In genomic region chr13:81874253-81874652, GRCh38 we compare ENCODE assay signal across 1 cellular context.
TF ChIP-seq lines count a peak whose summit lies in the region.

No MANE protein-coding gene starts in this region.

TF ChIP-seq in HepG2, 621 proteins besides CTCF, POLR2A, EP300 and RAD21 (continued from another document):
- TF ChIP-seq FOXP4 (CRISPR knock-in tag; IDR thresholded peaks at IDR 0.05) (peak; percentile 88), HMG20B (CRISPR knock-in tag; conservative IDR thresholded peaks at IDR 0.05) (0 out of 2 replicates have a peak, but pooled peaks have one; percentile 84), ZNF607 (CRISPR knock-in tag; IDR thresholded peaks at IDR 0.05; ENCODE audit: borderline replicate concordance) (no peak), RCOR2 (CRISPR knock-in tag; IDR thresholded peaks at IDR 0.05) (no peak), ZNF253 (CRISPR knock-in tag; IDR thresholded peaks at IDR 0.05; ENCODE audit: borderline replicate concordance) (no peak), SMYD3 (CRISPR knock-in tag; IDR thresholded peaks at IDR 0.05) (peak; percentile 86), ZNF713 (CRISPR knock-in tag; IDR thresholded peaks at IDR 0.05) (no peak), ATF4 (CRISPR knock-in tag; IDR thresholded peaks at IDR 0.05) (0 out of 4 replicates have a peak, but pooled peaks of 1 of the 2 experiments have one; percentile 51), NCOR1 (IDR thresholded peaks at IDR 0.05; ENCODE audit: borderline replicate concordance, low read length) (peak; percentile 90), ZNF362 (CRISPR knock-in tag; IDR thresholded peaks at IDR 0.05; ENCODE audit: borderline replicate concordance) (peak; percentile 63; the same call in 1 of the 2 replicates), HMGXB3 (CRISPR knock-in tag; IDR thresholded peaks at IDR 0.05; ENCODE audit: borderline replicate concordance) (no peak), HMG20A (CRISPR knock-in tag; IDR thresholded peaks at IDR 0.05; ENCODE audit: borderline replicate concordance) (peak; percentile 97), ZBTB25 (CRISPR knock-in tag; IDR thresholded peaks at IDR 0.05) (peak; percentile 54; the same call in 1 of the 2 replicates), BCL6 (CRISPR knock-in tag; IDR thresholded peaks at IDR 0.05) (peak; percentile 88), MAX (IDR thresholded peaks at IDR 0.05) (peak; percentile 20; the same call in 1 of the 2 replicates), GATA4 (IDR thresholded peaks at IDR 0.05; ENCODE audit: borderline replicate concordance, low read depth) (peak; percentile 61; the same call in 1 of the 2 replicates), TARDBP (CRISPR knock-in tag; IDR thresholded peaks at IDR 0.05) (peak; percentile 78), TCF7L2 (IDR thresholded peaks at IDR 0.05; ENCODE audit: low read depth, low read length) (peak; percentile 40; the same call in 1 of the 2 replicates), TBL1XR1 (IDR thresholded peaks at IDR 0.05; ENCODE audit: borderline replicate concordance, low read length, partially characterized antibody) (peak; percentile 92), KLF16 (CRISPR knock-in tag; IDR thresholded peaks at IDR 0.05) (0 out of 4 replicates have a peak, but pooled peaks of 1 of the 2 experiments have one; percentile 27), AHDC1 (CRISPR knock-in tag; IDR thresholded peaks at IDR 0.05; ENCODE audit: borderline replicate concordance) (peak; percentile 51; the same call in 1 of the 2 replicates), CSRNP1 (CRISPR knock-in tag; IDR thresholded peaks at IDR 0.05) (no peak), SIX1 (CRISPR knock-in tag; IDR thresholded peaks at IDR 0.05; ENCODE audit: borderline replicate concordance) (peak; percentile 76; the same call in 1 of the 2 replicates), MYPOP (CRISPR knock-in tag; IDR thresholded peaks at IDR 0.05) (peak; percentile 23; the same call in 1 of the 2 replicates), ZFP36L1 (CRISPR knock-in tag; IDR thresholded peaks at IDR 0.05) (peak; percentile 88; the same call in 1 of the 2 replicates), GPBP1L1 (CRISPR knock-in tag; IDR thresholded peaks at IDR 0.05) (no peak)
